Comparison of ENCODE assay signal across 15 cellular contexts in genomic region chr6:11011787-11012234, GRCh38. TPM values are rescaled to one million over a fixed set of nuclear protein-coding genes. Genes with fewer than 3 reads are reported as not detected.
DNase-seq lines count a peak whose midpoint lies in the region; ATAC-seq and TF ChIP-seq lines count a peak whose summit lies in the region.
"Had no signal": no experiment of that assay in that cellular context is flagged by ENCODE, and none has a peak within 500 bp of the region (broad histone marks: within the 10 kb centered on the region; RNA-seq: fewer than 3 reads in every experiment).

No MANE protein-coding gene starts in this region.

- H4K12ac ChIP-seq in trophoblast cell (ENCODE audit: low read depth, low read length): no peak overlapping the region

- no peak overlapping the region for H3K9ac ChIP-seq in trophoblast cell (ENCODE audit: low read length)

- CTCF ChIA-PET in activated CD8-positive, alpha-beta T cell treated with anti-CD3 and anti-CD28 coated beads for 36 hours (lab: Charles Lee): interaction anchor here (0.9 kb wide), 1 partner anchor 8 kb away, joined by 3 read pairs; no protein-coding TSS in a partner anchor

- H4K8ac ChIP-seq in trophoblast cell (ENCODE audit: low read depth, low read length): no peak overlapping the region

- peaks cover 12% of the 10 kb centered on the region for H3K27me3 Mint-ChIP-seq in activated CD8-positive, alpha-beta T cell treated with anti-CD3 and anti-CD28 coated beads for 36 hours

- H3K4me1 Mint-ChIP-seq in activated CD8-positive, alpha-beta T cell treated with anti-CD3 and anti-CD28 coated beads for 36 hours (ENCODE audit: low read depth): no peaks in the 10 kb centered on the region

- H3K27me3 ChIP-seq in H7 (ENCODE audit: control insufficient read depth, insufficient read depth, low read length) (no peaks in the 10 kb centered on the region), left ventricle myocardium inferior (ENCODE audit: low read depth) (peaks cover 54% of the 10 kb centered on the region), trophoblast cell (ENCODE audit: insufficient read depth, low read length) (no peaks in the 10 kb centered on the region)

- H3K23ac ChIP-seq in trophoblast cell (ENCODE audit: low read length): no peak overlapping the region

- no peak overlapping the region for H2BK12ac ChIP-seq in trophoblast cell (ENCODE audit: low read length)

- no peak overlapping the region for H2AK5ac ChIP-seq in trophoblast cell (ENCODE audit: low read length)

- H3K4me1 ChIP-seq in left ventricle myocardium inferior (peaks cover 29% of the 10 kb centered on the region), trophoblast cell (ENCODE audit: control insufficient read depth in 1 of 2, insufficient read depth in 2 of 2, low read length in 2 of 2) (peaks cover 10 to 16% of the 10 kb centered on the region in 2 experiments)

- no peak overlapping the region for H2BK120ac ChIP-seq in trophoblast cell (ENCODE audit: insufficient read depth, low read length, poor library complexity)

- H3K79me1 ChIP-seq in trophoblast cell (ENCODE audit: low read length): no peaks in the 10 kb centered on the region

- H3K4me3 ChIP-seq in H7 (ENCODE audit: insufficient read depth, low read depth, low read length) (no peak overlapping the region), left ventricle myocardium inferior (no peak overlapping the region), trophoblast cell (ENCODE audit: low read depth, low read length) (no peak overlapping the region)

- no peak overlapping the region for H2AFZ ChIP-seq in trophoblast cell (ENCODE audit: insufficient read depth, low read length, poor library complexity)

- no peak for ATAC-seq in activated CD8-positive, alpha-beta T cell treated with anti-CD3 and anti-CD28 coated beads for 36 hours
- ATAC-seq: activated naive CD4-positive, alpha-beta T cell treated with anti-CD3 and anti-CD28 coated beads, Interleukin-2, amount 50 U/mL, for 72 hours; sciatic nerve had no signal

- no peak overlapping the region for H2BK5ac ChIP-seq in trophoblast cell (ENCODE audit: low read depth, low read length, poor library complexity)

- no peaks in the 10 kb centered on the region for H3K9me3 Mint-ChIP-seq in activated CD8-positive, alpha-beta T cell treated with anti-CD3 and anti-CD28 coated beads for 36 hours
- H3K9me3 Mint-ChIP-seq: activated naive CD4-positive, alpha-beta T cell treated with anti-CD3 and anti-CD28 coated beads, Interleukin-2, amount 50 U/mL, for 72 hours had no signal

- H3K36me3 ChIP-seq in H7 (replicated peaks; ENCODE audit: control insufficient read depth, insufficient read depth, low read length) (no peaks in the 10 kb centered on the region), left ventricle myocardium inferior (no peaks in the 10 kb centered on the region), trophoblast cell (ENCODE audit: control insufficient read depth in 1 of 2, insufficient read depth in 2 of 2, low read length in 2 of 2) (no peaks in the 10 kb centered on the region)

- H3K4me2 ChIP-seq in trophoblast cell (ENCODE audit: low read length): no peak overlapping the region

- H4K91ac ChIP-seq in trophoblast cell (ENCODE audit: low read depth, low read length): no peak overlapping the region

- POLR2A ChIA-PET in activated CD8-positive, alpha-beta T cell treated with anti-CD3 and anti-CD28 coated beads for 36 hours (lab: Charles Lee): no interaction called here

- H3K79me2 ChIP-seq in trophoblast cell (ENCODE audit: control insufficient read depth, insufficient read depth, low read length, poor library complexity): no peaks in the 10 kb centered on the region

- no peak overlapping the region for H3K27ac Mint-ChIP-seq in activated CD8-positive, alpha-beta T cell treated with anti-CD3 and anti-CD28 coated beads for 36 hours
- H3K27ac Mint-ChIP-seq: activated naive CD4-positive, alpha-beta T cell treated with anti-CD3 and anti-CD28 coated beads, Interleukin-2, amount 50 U/mL, for 72 hours had no signal

- H3K27ac ChIP-seq in left ventricle myocardium inferior (replicated peaks) (peak overlapping the region; percentile 2), trophoblast cell (ENCODE audit: low read depth, low read length) (no peak overlapping the region)

- no peak for TF ChIP-seq CTCF in left ventricle myocardium inferior (IDR thresholded peaks at IDR 0.05; ENCODE audit: borderline replicate concordance)
- TF ChIP-seq CTCF in activated CD8-positive, alpha-beta T cell treated with anti-CD3 and anti-CD28 coated beads for 36 hours (IDR thresholded peaks at IDR 0.05): no peak

- H3K36me3 Mint-ChIP-seq in activated CD8-positive, alpha-beta T cell treated with anti-CD3 and anti-CD28 coated beads for 36 hours (ENCODE audit: low read depth): no peaks in the 10 kb centered on the region
- H3K36me3 Mint-ChIP-seq: activated naive CD4-positive, alpha-beta T cell treated with anti-CD3 and anti-CD28 coated beads, Interleukin-2, amount 50 U/mL, for 72 hours had no signal

- intact Hi-C loops in left ventricle myocardium inferior (cut with micrococcal nuclease): no loop called here
- intact Hi-C loops in activated CD8-positive, alpha-beta T cell treated with anti-CD3 and anti-CD28 coated beads for 36 hours (cut with micrococcal nuclease): no loop called here

- no peak overlapping the region for H3K4ac ChIP-seq in trophoblast cell (ENCODE audit: low read depth, low read length)

- no CpG with 5 or more reads among the region's 8 CpGs for WGBS in trophoblast cell (ENCODE audit: extremely low coverage, insufficient coverage, insufficient read length)

- H3K4me3 Mint-ChIP-seq in activated CD8-positive, alpha-beta T cell treated with anti-CD3 and anti-CD28 coated beads for 36 hours: no peak overlapping the region

- no peaks in the 10 kb centered on the region for H3K9me3 ChIP-seq in left ventricle myocardium inferior (replicated peaks)
- no peaks in the 10 kb centered on the region for H3K9me3 ChIP-seq in trophoblast cell (ENCODE audit: insufficient read depth, low read depth, low read length)

- no peak overlapping the region for H3K14ac ChIP-seq in trophoblast cell (ENCODE audit: low read length)

- H3K18ac ChIP-seq in trophoblast cell (ENCODE audit: low read length): no peak overlapping the region

- DNase-seq in H7 (peak; percentile 35), OCI-M1 (lab: John Stamatoyannopoulos, UW) (peak; percentile 50), left ventricle myocardium inferior (no peak), trophoblast cell (peak; percentile 50 to 64), ecto neural progenitor cell (ENCODE audit: low spot score) (no peak), DMS 273 (lab: John Stamatoyannopoulos, UW; ENCODE audit: unreplicated experiment) (no peak), COLO668 (lab: John Stamatoyannopoulos, UW; ENCODE audit: unreplicated experiment) (no peak)
- DNase-seq in activated CD8-positive, alpha-beta T cell treated with anti-CD3 and anti-CD28 coated beads for 36 hours: no peak
- DNase-seq: activated CD4-positive, alpha-beta T cell treated with anti-CD3 and anti-CD28 coated beads, Interleukin-2, amount 50 U/mL, for 48 hours; foreskin melanocyte; mammary epithelial cell; NCI-H2029 treated with DMSO at 0.1 percent for 48 hours had no signal

RNA-seq across cellular contexts. Expression of gene ELOVL2, which starts 32.3 kb away (rescaled TPM):
- total RNA-seq in H7 (2014; rRNA removed; shearing (Covaris generic)): 1.0 and 2.6 TPM in 2 replicates
- 1.4 TPM for total RNA-seq in left ventricle myocardium inferior
- 0.90 and 1.0 TPM in 2 replicates for polyA plus RNA-seq in trophoblast cell (2013)
- total RNA-seq in activated CD8-positive, alpha-beta T cell treated with anti-CD3 and anti-CD28 coated beads for 36 hours: not detected
- total RNA-seq: activated naive CD4-positive, alpha-beta T cell treated with anti-CD3 and anti-CD28 coated beads, Interleukin-2, amount 50 U/mL, for 72 hours; mammary epithelial cell; T-helper 1 cell treated with Interleukin-12 subunit alpha and Interleukin-12 subunit beta and Interleukin-4 antibody, amounts not matched to agents 30 ng/mL and 1 ng/mL, for 36 hours had no signal
- polyA plus RNA-seq: mammary epithelial cell had no signal

Comparison
In these comparisons a context has a peak if more than half of its experiments do, and no peak if none do; other contexts are left out.
1. DNase-seq: peak in H7 (single experiment), OCI-M1 (single experiment) and trophoblast cell (2 of 2); none in left ventricle myocardium inferior (single experiment), ecto neural progenitor cell (single experiment), activated CD8-positive, alpha-beta T cell treated with anti-CD3 and anti-CD28 coated beads for 36 hours (single experiment), DMS 273 (single experiment) and COLO668 (single experiment).